In the genomic region with DNA sequence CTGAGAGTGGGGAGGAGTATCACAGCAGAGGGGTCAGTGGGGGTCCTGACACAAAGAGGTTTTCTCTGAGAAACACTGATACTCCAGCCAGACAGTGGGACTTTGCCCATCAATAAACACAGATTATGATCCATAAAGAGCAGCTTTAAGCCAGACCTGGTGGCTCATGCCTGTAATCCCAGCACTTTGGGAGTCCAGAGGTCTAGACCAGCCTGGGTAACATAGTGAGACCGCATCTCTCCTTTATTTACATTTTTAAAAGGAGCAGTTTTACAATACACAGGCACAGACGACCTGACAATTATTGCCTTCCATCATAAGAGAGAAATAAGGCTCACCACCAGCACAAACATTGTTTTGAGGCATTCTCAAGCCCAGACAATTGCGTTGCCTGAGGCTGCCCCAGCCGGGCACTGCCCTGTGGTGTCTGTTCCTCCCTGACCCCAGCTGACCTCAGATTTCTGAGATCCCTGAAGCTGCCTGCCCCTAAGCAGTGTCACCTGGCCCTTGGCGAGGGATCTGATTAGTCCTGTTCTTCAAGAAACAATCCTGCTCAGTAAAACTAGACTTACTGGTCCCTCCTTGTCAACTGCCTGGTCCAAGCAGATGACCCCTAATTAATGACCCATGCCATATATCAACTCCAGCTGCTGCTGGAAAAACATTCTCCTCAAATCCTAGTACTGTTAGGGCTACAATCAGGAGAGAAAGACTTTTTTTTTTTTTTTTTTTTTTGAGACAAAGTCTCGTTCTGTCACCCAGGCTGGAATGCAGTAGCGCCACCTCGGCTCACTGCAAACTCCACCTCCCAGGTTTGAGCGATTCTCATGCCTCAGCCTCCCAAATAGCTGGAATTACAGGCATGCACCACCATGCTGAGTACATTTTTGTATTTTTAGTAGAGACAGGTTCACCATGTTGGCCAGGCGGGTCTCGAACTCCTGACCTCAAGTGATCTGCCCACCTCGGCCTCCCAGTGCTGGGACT, we compare ENCODE assay signal across 14 cellular contexts. TPM values are rescaled to one million over a fixed set of nuclear protein-coding genes. Genes with fewer than 3 reads are reported as not detected.
A peak's percentile ranks its signal among the peaks of the same experiment; 100 is the strongest.
DNase-seq lines count a peak whose midpoint lies in the region; ATAC-seq, FAIRE-seq and TF ChIP-seq lines count a peak whose summit lies in the region.
"Had no signal": no experiment of that assay in that cellular context is flagged by ENCODE, and none has a peak within 500 bp of the region (broad histone marks: within the 10 kb centered on the region; RNA-seq: fewer than 3 reads in every experiment).

No MANE protein-coding gene starts in this region.

- TF ChIP-seq EP300 in A549 (IDR thresholded peaks at IDR 0.05) (no peak), K562 (IDR thresholded peaks at IDR 0.05; ENCODE audit: low read length) (no peak)

- CTCF ChIA-PET in A549 (lab: Yijun Ruan, JAX) (interaction anchor here (0.6 to 1.4 kb wide), 5 partner anchors 12 to 1317 kb away, joined by 3 to 4 read pairs (median 4); no protein-coding TSS in a partner anchor), K562 (lab: Yijun Ruan, JAX; ENCODE audit: low intra/inter-chr PET ratio) (no interaction called here)

- H3K9me1 ChIP-seq in K562 (ENCODE audit: control insufficient read depth, insufficient read depth, low read length), result no peaks in the 10 kb centered on the region

- POLR2A ChIA-PET in A549 (lab: Yijun Ruan, JAX), result no interaction called here
- POLR2A ChIA-PET in K562 (lab: Yijun Ruan, JAX), result no interaction called here

- TF ChIP-seq CTCF in A549 (IDR thresholded peaks at IDR 0.05) (no peak), K562 (IDR thresholded peaks at IDR 0.05 in 2 of 3, conservative IDR thresholded peaks at IDR 0.05 in 1 of 3; ENCODE audit: insufficient read depth in 2 of 3, low read depth in 1 of 3, low read length in 3 of 3) (no peak), nephron progenitor cell (IDR thresholded peaks at IDR 0.05) (no peak)

- peak overlapping the region; percentile 19; the same call in 1 of the 2 replicates for H2AFZ ChIP-seq in K562 (ENCODE audit: low read depth, low read length)

- no peaks in the 10 kb centered on the region for H4K20me1 ChIP-seq in K562 (replicated peaks; ENCODE audit: control insufficient read depth, insufficient read depth, low read length)

- H3K9me3 ChIP-seq in A549 (no peaks in the 10 kb centered on the region), K562 (replicated peaks; ENCODE audit: control insufficient read depth, insufficient read depth, low read depth, low read length) (no peaks in the 10 kb centered on the region)

- peaks cover 5% of the 10 kb centered on the region for H3K27me3 Mint-ChIP-seq in nephron progenitor cell (ENCODE audit: low read depth, poor library complexity)

- H3K4me1 ChIP-seq in A549, result no peaks in the 10 kb centered on the region
- no peaks in the 10 kb centered on the region for H3K4me1 ChIP-seq in K562 (replicated peaks in 1 of 2; ENCODE audit: control insufficient read depth in 2 of 2, insufficient read depth in 2 of 2, low read length in 2 of 2)

- no peaks in the 10 kb centered on the region for H3K36me3 ChIP-seq in K562 (ENCODE audit: control insufficient read depth, insufficient read depth, low read length)

- TF ChIP-seq POLR2A in A549 (IDR thresholded peaks at IDR 0.05; ENCODE audit: low read length) (0 out of 2 replicates have a peak, but pooled peaks have one; percentile 6), GM12891 (IDR thresholded peaks at IDR 0.05; ENCODE audit: low read depth, low read length) (no peak), K562 (conservative IDR thresholded peaks at IDR 0.05) (no peak)

- H3K4me3 Mint-ChIP-seq in nephron progenitor cell, result no peak overlapping the region
- H3K4me3 Mint-ChIP-seq: CD14-positive monocyte had no signal

- no peak for FAIRE-seq in A549 (lab: Jason Lieb, UNC)
- FAIRE-seq in GM12891 (lab: Jason Lieb, UNC), result peak; percentile 63
- FAIRE-seq in K562 (lab: Jason Lieb, UNC), result no peak

- WGBS in A549 (ENCODE audit: missing lambda C conversion rate), result 73% methylated on average over 12 of the region's 12 CpGs
- WGBS in K562 (ENCODE audit: insufficient coverage, low coverage, missing lambda C conversion rate), result 64% methylated on average over 10 of the region's 12 CpGs

- H3K9me3 Mint-ChIP-seq in nephron progenitor cell, result no peaks in the 10 kb centered on the region
- H3K9me3 Mint-ChIP-seq: CD14-positive monocyte had no signal

- no peaks in the 10 kb centered on the region for H3K79me2 ChIP-seq in K562 (ENCODE audit: control insufficient read depth, insufficient read depth, low read length)

- H3K9ac ChIP-seq in K562 (ENCODE audit: insufficient read depth in 1 of 2, low read depth in 2 of 2, low read length in 2 of 2), result peak overlapping the region in 1 of 2 experiments; percentile 70; a peak in 2 of 4 replicates

- H3K27me3 ChIP-seq in K562 (ENCODE audit: control insufficient read depth in 2 of 2, insufficient read depth in 2 of 2, low read length in 2 of 2), result no peaks in the 10 kb centered on the region

- H3K4me3 ChIP-seq in A549 (no peak overlapping the region), K562 (no peak overlapping the region)

- no peak for TF ChIP-seq RAD21 in A549 (conservative IDR thresholded peaks at IDR 0.05 in 1 of 2, IDR thresholded peaks at IDR 0.05 in 1 of 2)
- TF ChIP-seq RAD21 in K562 (CRISPR knock-in tag; conservative IDR thresholded peaks at IDR 0.05 in 1 of 2, IDR thresholded peaks at IDR 0.05 in 1 of 2), result no peak

- H3K27ac Mint-ChIP-seq in nephron progenitor cell, result peak overlapping the region; percentile 88

- DNase-seq in A549 (ENCODE audit: low read depth in 1 of 2, low spot score in 1 of 2) (no peak), GM12891 (ENCODE audit: insufficient read length, low spot score) (no peak), K562 (ENCODE audit: extremely low read depth in 1 of 4, low spot score in 3 of 4) (no peak), nephron progenitor cell (peak; percentile 29), COLO829 (ENCODE audit: low spot score) (no peak), SHP77 treated with DMSO at 0.1 percent for 48 hours (lab: John Stamatoyannopoulos, UW) (no peak)
- DNase-seq: DMS53, H7, Karpas-422, NCI-H2029, NCI-H2171, NCI-H446 treated with DMSO at 0.1 percent for 48 hours had no signal

- intact Hi-C loops in K562 (cut with micrococcal nuclease), result no loop called here

- in situ Hi-C loops in K562 (cut with MboI), result no loop called here

- ATAC-seq in A549, result peak; percentile 33 to 40; a peak in 1 of 6 replicates
- peak; percentile 20; the same call in 1 of the 3 replicates for ATAC-seq in K562
- ATAC-seq in GM18907 (IDR thresholded peaks at IDR 0.05; ENCODE audit: unreplicated experiment), result no peak

- H3K4me1 Mint-ChIP-seq in nephron progenitor cell, result peaks cover 30% of the 10 kb centered on the region
- H3K4me1 Mint-ChIP-seq: CD14-positive monocyte had no signal

- no peaks in the 10 kb centered on the region for H3K36me3 Mint-ChIP-seq in nephron progenitor cell (ENCODE audit: low read depth)
- H3K36me3 Mint-ChIP-seq: CD14-positive monocyte had no signal

- H3K4me2 ChIP-seq in A549 (no peak overlapping the region), K562 (ENCODE audit: insufficient read depth, low read length) (no peak overlapping the region)

- no peak overlapping the region for H3K27ac ChIP-seq in A549
- H3K27ac ChIP-seq in K562 (ENCODE audit: extremely low read depth, low read depth, low read length), result no peak overlapping the region

- no TSS peak for BruUV-seq in K562 (replicated peaks; lab: Mats Ljungman, UMichigan)

TF ChIP-seq in A549, 52 proteins besides CTCF, POLR2A, EP300 and RAD21:
- TF ChIP-seq HES2 (IDR thresholded peaks at IDR 0.05), result no peak
- TF ChIP-seq ZC3H11A (IDR thresholded peaks at IDR 0.05), result no peak

TF ChIP-seq in GM12891, 5 proteins besides CTCF, POLR2A, EP300 and RAD21:
- TF ChIP-seq SPI1 (IDR thresholded peaks at IDR 0.05; ENCODE audit: low read depth, low read length) (no peak), PAX5 (IDR thresholded peaks at IDR 0.05; ENCODE audit: insufficient read depth, low read length, severe bottlenecking) (no peak), POLR2AphosphoS5 (IDR thresholded peaks at IDR 0.05; ENCODE audit: low read depth, low read length) (no peak), TAF1 (IDR thresholded peaks at IDR 0.05; ENCODE audit: low read depth, low read length) (no peak), POU2F2 (IDR thresholded peaks at IDR 0.05; ENCODE audit: low read depth, low read length) (no peak)

TF ChIP-seq in K562, 482 proteins besides CTCF, POLR2A, EP300 and RAD21:
- TF ChIP-seq ZNF740 (CRISPR knock-in tag; IDR thresholded peaks at IDR 0.05) (no peak), ZNF740 (tag; IDR thresholded peaks at IDR 0.05) (no peak)

RNA-seq across cellular contexts. Expression of gene SOS1, which starts 59.4 kb away (rescaled TPM):
- 45.5 and 48.9 TPM in 2 replicates for polyA plus RNA-seq in A549 (2011; rRNA removed)
- polyA plus RNA-seq in A549 (2012; cell fraction: cytosol; rRNA removed), result 6.8 and 8.2 TPM in 2 replicates
- polyA plus RNA-seq in A549 (2012; cell fraction: nucleus; rRNA removed), result 9.4 and 10.6 TPM in 2 replicates
- 17.0 to 19.6 TPM (median 19.5 TPM) in 3 replicates for polyA plus RNA-seq in A549 (2017; fragmentation: RNase III; extraction: RNeasy Plus Mini Kit Qiagen cat#74134 plus additional on column Dnase treatment)
- polyA minus RNA-seq in A549 (2011; rRNA and poly(A)+ RNA removed), result 24.3 and 37.8 TPM in 2 replicates
- 3.8 TPM for polyA plus RNA-seq in GM12891 (2012; ENCODE audit: low read depth, missing spikeins)
- total RNA-seq in K562 (2011; cell fraction: chromatin; rRNA removed; ENCODE audit: low replicate concordance), result 26.1 and 163 TPM in 2 replicates
- 8.8 and 15.8 TPM in 2 replicates for total RNA-seq in K562 (2011; cell fraction: nucleolus; rRNA removed)
- 38.1 and 53.0 TPM in 2 replicates for total RNA-seq in K562 (2011; cell fraction: nucleoplasm; rRNA removed)
- 6.3 and 7.6 TPM in 2 replicates for total RNA-seq in K562 (2014; rRNA removed)
- 16.3 and 17.9 TPM in 2 replicates for total RNA-seq in K562 (2014; rRNA removed; fragmentation: Illumina TruSeq; extraction: Trizol)
- total RNA-seq in K562 (2015; rRNA removed; fragmentation: Illumina TruSeq; extraction: Trizol), result 20.1 and 21.6 TPM in 2 replicates
- total RNA-seq in K562 (2021), result 23.1 and 23.8 TPM in 2 replicates
- polyA plus RNA-seq in K562 (2011; rRNA removed), result 27.1 and 27.9 TPM in 2 replicates
- 16.0 and 30.7 TPM in 2 replicates for polyA plus RNA-seq in K562 (2011; cell fraction: cytosol; rRNA removed)
- polyA plus RNA-seq in K562 (2011; cell fraction: nucleus; rRNA removed), result 61.3 and 78.0 TPM in 2 replicates
- polyA plus RNA-seq in K562 (2012), result 13.2 and 16.3 TPM in 2 replicates
- polyA plus RNA-seq in K562 (2014; fragmentation: Illumina TruSeq; extraction: Trizol), result 24.5 and 26.8 TPM in 2 replicates
- polyA plus RNA-seq in K562 (2014; fragmentation: Nextera tagmentation; extraction: Ambion mirVana), result 1 to 10 TPM; 2.5 to 4.0 TPM
- polyA plus RNA-seq in K562 (2014; rRNA removed), result 10.9 and 12.1 TPM in 2 replicates
- 80.6 and 96.0 TPM in 2 replicates for polyA minus RNA-seq in K562 (2011; rRNA and poly(A)+ RNA removed)
- polyA minus RNA-seq in K562 (2011; cell fraction: cytosol; rRNA and poly(A)+ RNA removed), result 15.1 and 17.0 TPM in 2 replicates
- polyA minus RNA-seq in K562 (2011; cell fraction: nucleus; rRNA and poly(A)+ RNA removed), result 52.2 and 93.1 TPM in 2 replicates

Comparison
In these comparisons a context has a peak if more than half of its experiments do, and no peak if none do; other contexts are left out.
1. Of the 35 proteins assayed by ChIP-seq in both K562 and A549: peak only in K562: none; only in A549: POLR2A; in both: none; in neither: 34.